11 cellular contexts compared by ENCODE assay signal in genomic region chr2:42791606-42792005, GRCh38. TPM values are rescaled to one million over a fixed set of nuclear protein-coding genes. Genes with fewer than 3 reads are reported as not detected.
DNase-seq lines count a peak whose midpoint lies in the region; FAIRE-seq and TF ChIP-seq lines count a peak whose summit lies in the region.
"Had no signal": no experiment of that assay in that cellular context is flagged by ENCODE, and none has a peak within 500 bp of the region (broad histone marks: within the 10 kb centered on the region; RNA-seq: fewer than 3 reads in every experiment).

No MANE protein-coding gene starts in this region.

- no peak for FAIRE-seq in urothelium cell line (lab: Jason Lieb, UNC)

- peaks cover 26 to 46% (median 41%) of the 10 kb centered on the region in 10 experiments for H3K4me1 ChIP-seq in BLaER1 treated with 17β-estradiol and CSF1 and Interleukin-3, amounts not matched to agents 10 nM and 100 nM
- peaks cover 16% of the 10 kb centered on the region for H3K4me1 ChIP-seq in HUES64 (ENCODE audit: insufficient read depth, low read length)

- peaks cover 3% of the 10 kb centered on the region for H3K27me3 Mint-ChIP-seq in progenitor cell of endocrine pancreas

- peak overlapping the region in 2 of 11 experiments; percentile 72 to 78; a peak in 2 of 22 replicates for H3K9ac ChIP-seq in BLaER1 treated with 17β-estradiol and CSF1 and Interleukin-3, amounts not matched to agents 10 nM and 100 nM
- no peak overlapping the region for H3K9ac ChIP-seq in HUES64 (ENCODE audit: low read depth, low read length)

- peaks cover 21% of the 10 kb centered on the region for H3K4me1 Mint-ChIP-seq in progenitor cell of endocrine pancreas (ENCODE audit: low read depth)

- DNase-seq in fibroblast of villous mesenchyme (ENCODE audit: low read depth) = no peak
- no peak for DNase-seq in progenitor cell of endocrine pancreas (ENCODE audit: low spot score, unreplicated experiment)
- no peak for DNase-seq in HT-29 (ENCODE audit: low spot score)
- no peak for DNase-seq in urothelium cell line (ENCODE audit: low spot score)
- no peak for DNase-seq in NCI-H82 treated with DMSO at 0.1 percent for 48 hours (lab: John Stamatoyannopoulos, UW; ENCODE audit: unreplicated experiment)
- DNase-seq in SKM-1 treated with dmso at 0.1 percent for 144 hours (lab: John Stamatoyannopoulos, UW; ENCODE audit: unreplicated experiment) = no peak
- DNase-seq: activated naive CD4-positive, alpha-beta T cell treated with Interleukin-2 at 50 U/mL for 16 hours; NCI-H345 had no signal

- no peaks in the 10 kb centered on the region for H3K36me3 ChIP-seq in BLaER1 treated with 17β-estradiol and CSF1 and Interleukin-3, amounts not matched to agents 10 nM and 100 nM
- no peaks in the 10 kb centered on the region for H3K36me3 ChIP-seq in HUES64 (ENCODE audit: insufficient read depth, low read length)

- H3K27me3 ChIP-seq in BLaER1 treated with 17β-estradiol and CSF1 and Interleukin-3, amounts not matched to agents 10 nM and 100 nM = peaks cover 41 to 55% (median 49%) of the 10 kb centered on the region in 11 experiments
- H3K27me3 ChIP-seq in HUES64 (ENCODE audit: insufficient read depth, low read length) = peaks cover 23% of the 10 kb centered on the region

- peak overlapping the region in 1 of 11 experiments; percentile 76; a peak in 1 of 22 replicates for H3K27ac ChIP-seq in BLaER1 treated with 17β-estradiol and CSF1 and Interleukin-3, amounts not matched to agents 10 nM and 100 nM
- H3K27ac ChIP-seq in HUES64 (ENCODE audit: low read depth, low read length) = no peak overlapping the region

- peaks cover 0 to 16% (median 0%) of the 10 kb centered on the region in 11 experiments; a peak in 4 of 22 replicates for H3K9me3 ChIP-seq in BLaER1 treated with 17β-estradiol and CSF1 and Interleukin-3, amounts not matched to agents 10 nM and 100 nM (replicated peaks in 1 of 11)
- no peaks in the 10 kb centered on the region for H3K9me3 ChIP-seq in HUES64 (ENCODE audit: insufficient read depth, low read depth, low read length)

- H3K4me2 ChIP-seq in BLaER1 treated with 17β-estradiol and CSF1 and Interleukin-3, amounts not matched to agents 10 nM and 100 nM = peak overlapping the region; percentile 78 to 96 (median 92); a peak in 20 of 22 replicates

- no peaks in the 10 kb centered on the region for H3K9me3 Mint-ChIP-seq in progenitor cell of endocrine pancreas (ENCODE audit: low read depth)

- H3K4me3 ChIP-seq in BLaER1 treated with 17β-estradiol and CSF1 and Interleukin-3, amounts not matched to agents 10 nM and 100 nM = peak overlapping the region in 7 of 10 experiments; percentile 50 to 71 (median 62); a peak in 9 of 20 replicates
- H3K4me3 ChIP-seq in HUES64 (ENCODE audit: low read length) (peak overlapping the region; percentile 73), fibroblast of villous mesenchyme (ENCODE audit: low read depth, low read length) (peak overlapping the region; percentile 47)

- whole genome bisulfite sequencing in HUES64 = 69% methylated on average over 4 of the region's 4 CpGs

- H4K20me1 ChIP-seq in BLaER1 treated with 17β-estradiol and CSF1 and Interleukin-3, amounts not matched to agents 10 nM and 100 nM = peaks cover 0 to 4% (median 0%) of the 10 kb centered on the region in 11 experiments; a peak in 1 of 22 replicates

- no peak for TF ChIP-seq CTCF in fibroblast of villous mesenchyme (IDR thresholded peaks at IDR 0.05; ENCODE audit: insufficient read depth, low read depth, low read length)
- no peak for TF ChIP-seq CTCF in progenitor cell of endocrine pancreas (IDR thresholded peaks at IDR 0.05; ENCODE audit: unreplicated experiment)

- H3K4me3 Mint-ChIP-seq in progenitor cell of endocrine pancreas (ENCODE audit: low read depth) = peak overlapping the region; percentile 78

- no peak overlapping the region for H3K27ac Mint-ChIP-seq in progenitor cell of endocrine pancreas

- peaks cover 1% of the 10 kb centered on the region for H3K36me3 Mint-ChIP-seq in progenitor cell of endocrine pancreas (ENCODE audit: insufficient read depth)

RNA-seq across cellular contexts. Expression of gene HAAO, which starts 0.8 kb away (rescaled TPM):
- polyA plus RNA-seq in HUES64 (2013, experiment 1 of 2) = 2.6 TPM
- polyA plus RNA-seq in HUES64 (2013, experiment 2 of 2) = 4.0 TPM
- total RNA-seq in fibroblast of villous mesenchyme (0.43 and 1.6 TPM in 2 replicates), progenitor cell of endocrine pancreas (14.5 and 16.7 TPM in 2 replicates)
- not detected in 2 replicates for total RNA-seq in HT-29 (2014; rRNA removed; shearing (Covaris generic))
- total RNA-seq: HT1080 had no signal

RNA-seq across cellular contexts. Expression of gene OXER1, which starts 27.7 kb away (rescaled TPM):
- polyA plus RNA-seq in HUES64 (2013, experiment 1 of 2) = 0.60 TPM
- polyA plus RNA-seq in HUES64 (2013, experiment 2 of 2) = 0.76 TPM
- total RNA-seq in fibroblast of villous mesenchyme = under 0.01 TPM in 2 replicates
- total RNA-seq in progenitor cell of endocrine pancreas = 4.3 and 4.6 TPM in 2 replicates
- total RNA-seq in HT-29 (2014; rRNA removed; shearing (Covaris generic)) = not detected in 2 replicates
- total RNA-seq: HT1080 had no signal
